Comparison of ENCODE assay signal across 8 cellular contexts in genomic region chr6:79630883-79631799, GRCh38. TPM values are rescaled to one million over a fixed set of nuclear protein-coding genes. Genes with fewer than 3 reads are reported as not detected.
A peak's percentile ranks its signal among the peaks of the same experiment; 100 is the strongest.
DNase-seq lines count a peak whose midpoint lies in the region; ATAC-seq and TF ChIP-seq lines count a peak whose summit lies in the region.

TSS of gene SH3BGRL2 (plus strand) at chr6:79631329. CDS start at chr6:79631462, 133 bp downstream.

- DNase-seq in HCT116 (ENCODE audit: low read depth, low spot score): peak; percentile 46
- DNase-seq in NCI-H1694 treated with DMSO at 0.1 percent for 48 hours (lab: John Stamatoyannopoulos, UW): peak; percentile 38
- peak; percentile 90 for DNase-seq in WERI-Rb-1
- no peak for DNase-seq in effector memory CD8-positive, alpha-beta T cell
- DNase-seq in left lung: peak; percentile 79 to 91
- DNase-seq in stimulated activated CD4-positive, alpha-beta T cell treated with anti-CD3 and anti-CD28 coated beads, Interleukin-1b, Interleukin-23, amount 100 ng/mL, for 48 hours: peak; percentile 23

- H3K9me3 Mint-ChIP-seq in effector memory CD8-positive, alpha-beta T cell: no peaks in the 10 kb centered on the region

- intact Hi-C loops in HCT116 (cut with micrococcal nuclease) (no loop called here), left lung (cut with DNase I) (no loop called here)

- peak within 1 kb of the TSS; percentile 93 for H3K9ac ChIP-seq in ES-I3 (ENCODE audit: low read depth, low read length)
- H3K9ac ChIP-seq in HCT116 (ENCODE audit: low read length): peak within 1 kb of the TSS; percentile 56

- POLR2A ChIA-PET in HCT116 (lab: Charles Lee): no interaction called here

- no peak for TF ChIP-seq RAD21 in HCT116 (IDR thresholded peaks at IDR 0.05; ENCODE audit: low read depth)

- no peak for TF ChIP-seq POLR2A in HCT116 (IDR thresholded peaks at IDR 0.05; ENCODE audit: borderline replicate concordance, extremely low read depth, insufficient read depth, insufficient read length)

- peak within 1 kb of the TSS; percentile 62 to 74 for H3K4me3 Mint-ChIP-seq in effector memory CD8-positive, alpha-beta T cell

- RAD21 ChIA-PET in HCT116 (lab: Charles Lee; ENCODE audit: low non-redundant PET in 1 of 2, low total read pairs in 2 of 2, uncharacterized antibody in 2 of 2, unreplicated experiment in 2 of 2): interaction anchor here in 1 of 2 experiments (1.6 kb wide), 1 partner anchor 41 kb away, joined by 3 read pairs; no protein-coding TSS in a partner anchor

- no peaks in the 10 kb centered on the region for H3K36me3 ChIP-seq in ES-I3 (ENCODE audit: insufficient read depth, low read length)
- no peaks in the 10 kb centered on the region for H3K36me3 ChIP-seq in HCT116 (ENCODE audit: control insufficient read depth in 1 of 2, insufficient read depth in 2 of 2, low read length in 2 of 2)
- no peaks in the 10 kb centered on the region; the same call in 1 of the 2 replicates for H3K36me3 ChIP-seq in WERI-Rb-1
- H3K36me3 ChIP-seq in left lung: no peaks in the 10 kb centered on the region

- no peaks in the 10 kb centered on the region for H3K36me3 Mint-ChIP-seq in effector memory CD8-positive, alpha-beta T cell (ENCODE audit: insufficient read depth)

- no peaks in the 10 kb centered on the region; the same call in 1 of the 2 replicates for H3K27me3 ChIP-seq in HCT116 (ENCODE audit: insufficient read depth, low read length)
- no peaks in the 10 kb centered on the region for H3K27me3 ChIP-seq in WERI-Rb-1 (ENCODE audit: insufficient read depth, low read depth, severe bottlenecking)
- peaks cover 0 to 31% of the 10 kb centered on the region in 2 donors for H3K27me3 ChIP-seq in left lung

- TF ChIP-seq CTCF in HCT116 (IDR thresholded peaks at IDR 0.05 in 2 of 3, conservative IDR thresholded peaks at IDR 0.05 in 1 of 3; ENCODE audit: borderline replicate concordance in 1 of 3, insufficient read depth in 1 of 3, low read depth in 2 of 3, low read length in 2 of 3) (no peak), WERI-Rb-1 (IDR thresholded peaks at IDR 0.05; ENCODE audit: low read depth, low read length) (no peak), left lung (IDR thresholded peaks at IDR 0.05) (no peak)

- H3K4me2 ChIP-seq in HCT116 (ENCODE audit: low read length): peak within 1 kb of the TSS; percentile 97

- H3K9me3 ChIP-seq in ES-I3 (ENCODE audit: control insufficient read depth, insufficient read depth, low read length): no peaks in the 10 kb centered on the region
- no peaks in the 10 kb centered on the region for H3K9me3 ChIP-seq in HCT116 (ENCODE audit: control insufficient read depth in 1 of 2, insufficient read depth in 1 of 2, low read depth in 1 of 2, low read length in 2 of 2)
- no peaks in the 10 kb centered on the region for H3K9me3 ChIP-seq in WERI-Rb-1 (ENCODE audit: severe bottlenecking)
- H3K9me3 ChIP-seq in left lung: no peaks in the 10 kb centered on the region

- ATAC-seq in HCT116: peak; percentile 95
- peak; percentile 47 for ATAC-seq in effector memory CD8-positive, alpha-beta T cell (replicated peaks)
- peak; percentile 96 for ATAC-seq in left lung
- ATAC-seq in GM19328 (IDR thresholded peaks at IDR 0.05; ENCODE audit: unreplicated experiment): no peak

- H3K27ac Mint-ChIP-seq in effector memory CD8-positive, alpha-beta T cell: no peak within 1 kb of the TSS

- H2AFZ ChIP-seq in HCT116 (ENCODE audit: low read depth, low read length, poor library complexity, severe bottlenecking): peak within 1 kb of the TSS; percentile 95

- no peaks in the 10 kb centered on the region for H4K20me1 ChIP-seq in HCT116 (ENCODE audit: insufficient read depth)

- H3K79me2 ChIP-seq in HCT116 (ENCODE audit: insufficient read depth, low read length): no peaks in the 10 kb centered on the region

- BruUV-seq in HCT116 (replicated peaks; lab: Mats Ljungman, UMichigan): no TSS peak

- H3K27ac ChIP-seq in HCT116 (ENCODE audit: low read depth, low read length): peak within 1 kb of the TSS; percentile 26; the same call in 1 of the 2 replicates
- H3K27ac ChIP-seq in WERI-Rb-1: peak within 1 kb of the TSS; percentile 76
- H3K27ac ChIP-seq in left lung: peak within 1 kb of the TSS; percentile 28 to 75

- H3K27me3 Mint-ChIP-seq in effector memory CD8-positive, alpha-beta T cell: peaks cover 53 to 72% of the 10 kb centered on the region in 2 donors

- H3K4me1 Mint-ChIP-seq in effector memory CD8-positive, alpha-beta T cell (ENCODE audit: low read depth in 2 of 2): peaks cover 5 to 7% of the 10 kb centered on the region in 2 donors

- H3K4me3 ChIP-seq in HCT116 (replicated peaks in 1 of 2; ENCODE audit: low read depth in 1 of 2, low read length in 2 of 2): peak within 1 kb of the TSS; percentile 69 to 70
- H3K4me3 ChIP-seq in WERI-Rb-1 (ENCODE audit: low read depth, low read length): peak within 1 kb of the TSS; percentile 73
- peak within 1 kb of the TSS; percentile 56 to 59 for H3K4me3 ChIP-seq in left lung

- H3K9me2 ChIP-seq in HCT116 (ENCODE audit: insufficient read depth): no peaks in the 10 kb centered on the region

- CTCF ChIA-PET in HCT116 (lab: Charles Lee): interaction anchor here (0.5 to 1.5 kb wide), 2 partner anchors 45 to 61 kb away, joined by 4 read pairs; no protein-coding TSS in a partner anchor

- H3K4me1 ChIP-seq in ES-I3 (ENCODE audit: insufficient read depth, low read length): peaks cover 3% of the 10 kb centered on the region; the same call in 1 of the 2 replicates
- H3K4me1 ChIP-seq in HCT116 (ENCODE audit: control insufficient read depth in 1 of 2, insufficient read depth in 2 of 2, low read length in 2 of 2): peaks cover 6 to 17% of the 10 kb centered on the region in 2 experiments; a peak in 3 of 4 replicates
- H3K4me1 ChIP-seq in left lung: peaks cover 0 to 13% of the 10 kb centered on the region in 2 donors

TF ChIP-seq in HCT116, 20 proteins besides CTCF, POLR2A, EP300 and RAD21:
- no peak for TF ChIP-seq ATF3 (IDR thresholded peaks at IDR 0.05)
- 0 out of 2 replicates have a peak, but pooled peaks have one; percentile 47 for TF ChIP-seq EGR1 (IDR thresholded peaks at IDR 0.05; ENCODE audit: low read depth)
- peak; percentile 97 for TF ChIP-seq TCF7L2 (IDR thresholded peaks at IDR 0.05; ENCODE audit: borderline replicate concordance, extremely low read depth, insufficient read depth, insufficient read length)
- TF ChIP-seq MAX (IDR thresholded peaks at IDR 0.05): peak; percentile 47
- TF ChIP-seq POLR2AphosphoS5 (IDR thresholded peaks at IDR 0.05; ENCODE audit: low read depth, low read length): peak; percentile 35
- TF ChIP-seq FOSL1 (IDR thresholded peaks at IDR 0.05; ENCODE audit: low read depth): no peak

RNA-seq across cellular contexts. Expression of gene SH3BGRL2, which starts in this region (rescaled TPM):
- 5.2 TPM for total RNA-seq in HCT116 (2021; ENCODE audit: unreplicated experiment)
- polyA plus RNA-seq in HCT116 (2012): 1.4 and 1.5 TPM in 2 replicates
- 10 to 100 TPM; 22.0 to 22.4 TPM for total RNA-seq in left lung

Comparison
In these comparisons a context has a peak if more than half of its experiments do, and no peak if none do; other contexts are left out.
1. DNase-seq: peak in HCT116 (single experiment), NCI-H1694 treated with DMSO at 0.1 percent for 48 hours (single experiment), WERI-Rb-1 (single experiment), left lung (2 of 2) and stimulated activated CD4-positive, alpha-beta T cell treated with anti-CD3 and anti-CD28 coated beads, Interleukin-1b, Interleukin-23, amount 100 ng/mL, for 48 hours (single experiment); none in effector memory CD8-positive, alpha-beta T cell (0 of 3).
2. H3K27ac ChIP-seq: peak in every context shown above with its lines; median percentile 76 in WERI-Rb-1; 52 in left lung; 26 in HCT116.
3. Peak in every context shown above with its lines, with median percentiles within 50 percentile points of each other: H3K4me3 ChIP-seq.